In genomic region chr19:6394831-6395230, GRCh38 we compare ENCODE assay signal across 13 cellular contexts. TPM values are rescaled to one million over a fixed set of nuclear protein-coding genes. Genes with fewer than 3 reads are reported as not detected.
DNase-seq lines count a peak whose midpoint lies in the region; ATAC-seq and TF ChIP-seq lines count a peak whose summit lies in the region.
"Had no signal": no experiment of that assay in that cellular context is flagged by ENCODE, and none has a peak within 500 bp of the region (broad histone marks: within the 10 kb centered on the region; RNA-seq: fewer than 3 reads in every experiment).

No MANE protein-coding gene starts in this region.

- no TSS peak for BruUV-seq in OCI-LY7 (replicated peaks; lab: Mats Ljungman, UMichigan)

- H3K4me3 ChIP-seq in iPS-18a (ENCODE audit: low read length) (no peak overlapping the region), OCI-LY7 (ENCODE audit: low read depth, low read length, poor library complexity, severe bottlenecking) (no peak overlapping the region)
- H3K4me3 ChIP-seq: HAP-1, hepatocyte had no signal

- peaks cover 8% of the 10 kb centered on the region for H3K27me3 Mint-ChIP-seq in activated naive CD4-positive, alpha-beta T cell treated with anti-CD3 and anti-CD28 coated beads, Interleukin-2, amount 10 ng/mL, durations not matched to agents 7 days and 5 days
- no peaks in the 10 kb centered on the region for H3K27me3 Mint-ChIP-seq in activated CD4-positive, alpha-beta memory T cell treated with anti-CD3 and anti-CD28 coated beads for 36 hours

- no peaks in the 10 kb centered on the region for H4K20me1 ChIP-seq in OCI-LY7 (ENCODE audit: insufficient read depth, low read length)

- POLR2A ChIA-PET in activated CD4-positive, alpha-beta memory T cell treated with anti-CD3 and anti-CD28 coated beads for 36 hours (lab: Charles Lee): no interaction called here
- POLR2A ChIA-PET in OCI-LY7 (lab: Charles Lee): no interaction called here

- H3K36me3 ChIP-seq in iPS-18a (ENCODE audit: control insufficient read depth, low read depth, low read length) (peaks cover 11% of the 10 kb centered on the region), OCI-LY7 (ENCODE audit: insufficient read depth, low read length) (peaks cover 14% of the 10 kb centered on the region)

- no peaks in the 10 kb centered on the region for H3K9me3 Mint-ChIP-seq in activated naive CD4-positive, alpha-beta T cell treated with anti-CD3 and anti-CD28 coated beads, Interleukin-2, amount 10 ng/mL, durations not matched to agents 7 days and 5 days
- H3K9me3 Mint-ChIP-seq in activated naive CD4-positive, alpha-beta T cell treated with anti-CD3 and anti-CD28 coated beads, Interleukin-2, amount 50 U/mL, for 72 hours: no peaks in the 10 kb centered on the region
- H3K9me3 Mint-ChIP-seq in activated CD4-positive, alpha-beta memory T cell treated with anti-CD3 and anti-CD28 coated beads for 36 hours: no peaks in the 10 kb centered on the region
- H3K9me3 Mint-ChIP-seq in stimulated activated effector memory CD8-positive, alpha-beta T cell treated with anti-CD3 and anti-CD28 coated beads, Interleukin-12 subunit alpha, Interleukin-12 subunit beta, amount 100 ng/mL, for 72 hours: no peaks in the 10 kb centered on the region

- peaks cover 13% of the 10 kb centered on the region for H3K4me1 ChIP-seq in iPS-18a (ENCODE audit: control insufficient read depth, low read depth, low read length)
- H3K4me1 ChIP-seq in OCI-LY7 (ENCODE audit: insufficient read depth, low read length, poor library complexity, severe bottlenecking): peaks cover 14% of the 10 kb centered on the region

- H3K9me3 ChIP-seq in iPS-18a (ENCODE audit: control insufficient read depth, low read depth, low read length) (no peaks in the 10 kb centered on the region), OCI-LY7 (ENCODE audit: low read length) (no peaks in the 10 kb centered on the region)
- H3K9me3 ChIP-seq: HAP-1 had no signal

- no peak overlapping the region for H3K4me2 ChIP-seq in OCI-LY7 (ENCODE audit: low read length)

- H3K79me2 ChIP-seq in OCI-LY7 (ENCODE audit: insufficient read depth, low read depth, low read length): peaks cover 15% of the 10 kb centered on the region

- peak overlapping the region; percentile 25 for H3K9ac ChIP-seq in iPS-18a (ENCODE audit: low read length)

- TF ChIP-seq CTCF in OCI-LY7 (conservative IDR thresholded peaks at IDR 0.05; ENCODE audit: low read length): no peak

- intact Hi-C loops in activated CD4-positive, alpha-beta memory T cell treated with anti-CD3 and anti-CD28 coated beads for 36 hours (cut with micrococcal nuclease): no loop called here
- intact Hi-C loops in OCI-LY7 (cut with micrococcal nuclease; ENCODE audit: unreplicated experiment): loop anchor here (10.0 kb wide), 1 partner anchor 110 kb away; the partner anchor contains the start of gene TUBB4A

- no peak for ATAC-seq in activated naive CD4-positive, alpha-beta T cell treated with anti-CD3 and anti-CD28 coated beads, Interleukin-2, amount 50 U/mL, for 72 hours
- ATAC-seq in stimulated activated effector memory CD8-positive, alpha-beta T cell treated with anti-CD3 and anti-CD28 coated beads, Interleukin-12 subunit alpha, Interleukin-12 subunit beta, amount 100 ng/mL, for 72 hours: no peak
- ATAC-seq: left lobe of liver had no signal

- H3K27me3 ChIP-seq in iPS-18a (ENCODE audit: control insufficient read depth, insufficient read depth, low read length): no peaks in the 10 kb centered on the region
- H3K27me3 ChIP-seq: hepatocyte had no signal

- H3K9me2 ChIP-seq in OCI-LY7 (ENCODE audit: insufficient read depth, low read length): no peaks in the 10 kb centered on the region

- no peak overlapping the region for H2AFZ ChIP-seq in OCI-LY7 (ENCODE audit: low read length)

- DNase-seq in activated naive CD4-positive, alpha-beta T cell treated with anti-CD3 and anti-CD28 coated beads, Interleukin-2, amount 10 ng/mL, durations not matched to agents 7 days and 5 days: no peak
- no peak for DNase-seq in activated naive CD4-positive, alpha-beta T cell treated with anti-CD3 and anti-CD28 coated beads, Interleukin-2, amount 50 U/mL, for 72 hours (ENCODE audit: low spot score in 2 of 2)
- DNase-seq in activated CD4-positive, alpha-beta memory T cell treated with anti-CD3 and anti-CD28 coated beads for 36 hours: no peak
- DNase-seq in stimulated activated effector memory CD8-positive, alpha-beta T cell treated with anti-CD3 and anti-CD28 coated beads, Interleukin-12 subunit alpha, Interleukin-12 subunit beta, amount 100 ng/mL, for 72 hours (ENCODE audit: low spot score in 2 of 2): no peak
- DNase-seq in OCI-LY7 (ENCODE audit: low spot score): no peak
- DNase-seq in SK-N-DZ (ENCODE audit: low spot score): no peak
- no peak for DNase-seq in NCI-H2227 treated with DMSO at 0.1 percent for 48 hours (lab: John Stamatoyannopoulos, UW)
- DNase-seq: NCI-H2107; stimulated activated CD4-positive, alpha-beta T cell treated with anti-CD3 and anti-CD28 coated beads, Interleukin-12 subunit alpha, Interleukin-12 subunit beta, amount 100 ng/mL, for 4 hours had no signal

- peak overlapping the region; percentile 35 for H3K4me3 Mint-ChIP-seq in activated naive CD4-positive, alpha-beta T cell treated with anti-CD3 and anti-CD28 coated beads, Interleukin-2, amount 10 ng/mL, durations not matched to agents 7 days and 5 days
- peak overlapping the region; percentile 25 for H3K4me3 Mint-ChIP-seq in activated CD4-positive, alpha-beta memory T cell treated with anti-CD3 and anti-CD28 coated beads for 36 hours
- peak overlapping the region; percentile 87 for H3K4me3 Mint-ChIP-seq in stimulated activated effector memory CD8-positive, alpha-beta T cell treated with anti-CD3 and anti-CD28 coated beads, Interleukin-12 subunit alpha, Interleukin-12 subunit beta, amount 100 ng/mL, for 72 hours

- H3K27ac Mint-ChIP-seq in activated naive CD4-positive, alpha-beta T cell treated with anti-CD3 and anti-CD28 coated beads, Interleukin-2, amount 10 ng/mL, durations not matched to agents 7 days and 5 days: peak overlapping the region; percentile 58
- peak overlapping the region in 1 of 2 donors; percentile 93 for H3K27ac Mint-ChIP-seq in activated naive CD4-positive, alpha-beta T cell treated with anti-CD3 and anti-CD28 coated beads, Interleukin-2, amount 50 U/mL, for 72 hours
- H3K27ac Mint-ChIP-seq in activated CD4-positive, alpha-beta memory T cell treated with anti-CD3 and anti-CD28 coated beads for 36 hours: peak overlapping the region; percentile 15
- H3K27ac Mint-ChIP-seq in stimulated activated effector memory CD8-positive, alpha-beta T cell treated with anti-CD3 and anti-CD28 coated beads, Interleukin-12 subunit alpha, Interleukin-12 subunit beta, amount 100 ng/mL, for 72 hours: peak overlapping the region; percentile 96

- H3K27ac ChIP-seq in iPS-18a (ENCODE audit: low read length) (peak overlapping the region; percentile 28), OCI-LY7 (ENCODE audit: low read depth, low read length, poor library complexity, severe bottlenecking) (no peak overlapping the region)

- CTCF ChIA-PET in activated naive CD4-positive, alpha-beta T cell treated with anti-CD3 and anti-CD28 coated beads, Interleukin-2, amount 10 ng/mL, durations not matched to agents 7 days and 5 days (lab: Charles Lee): no interaction called here
- CTCF ChIA-PET in activated CD4-positive, alpha-beta memory T cell treated with anti-CD3 and anti-CD28 coated beads for 36 hours (lab: Charles Lee): no interaction called here
- CTCF ChIA-PET in OCI-LY7 (lab: Charles Lee; ENCODE audit: unreplicated experiment): no interaction called here

- peaks cover 13% of the 10 kb centered on the region for H3K36me3 Mint-ChIP-seq in activated naive CD4-positive, alpha-beta T cell treated with anti-CD3 and anti-CD28 coated beads, Interleukin-2, amount 10 ng/mL, durations not matched to agents 7 days and 5 days
- H3K36me3 Mint-ChIP-seq in activated naive CD4-positive, alpha-beta T cell treated with anti-CD3 and anti-CD28 coated beads, Interleukin-2, amount 50 U/mL, for 72 hours: peaks cover 22 to 28% of the 10 kb centered on the region in 2 donors
- peaks cover 15% of the 10 kb centered on the region for H3K36me3 Mint-ChIP-seq in activated CD4-positive, alpha-beta memory T cell treated with anti-CD3 and anti-CD28 coated beads for 36 hours
- H3K36me3 Mint-ChIP-seq in stimulated activated effector memory CD8-positive, alpha-beta T cell treated with anti-CD3 and anti-CD28 coated beads, Interleukin-12 subunit alpha, Interleukin-12 subunit beta, amount 100 ng/mL, for 72 hours: peaks cover 39% of the 10 kb centered on the region

- H3K4me1 Mint-ChIP-seq in activated naive CD4-positive, alpha-beta T cell treated with anti-CD3 and anti-CD28 coated beads, Interleukin-2, amount 10 ng/mL, durations not matched to agents 7 days and 5 days: peaks cover 32% of the 10 kb centered on the region
- peaks cover 24% of the 10 kb centered on the region for H3K4me1 Mint-ChIP-seq in activated CD4-positive, alpha-beta memory T cell treated with anti-CD3 and anti-CD28 coated beads for 36 hours (ENCODE audit: low read depth)
- H3K4me1 Mint-ChIP-seq in stimulated activated effector memory CD8-positive, alpha-beta T cell treated with anti-CD3 and anti-CD28 coated beads, Interleukin-12 subunit alpha, Interleukin-12 subunit beta, amount 100 ng/mL, for 72 hours: peaks cover 30% of the 10 kb centered on the region

RNA-seq across cellular contexts. Expression of gene GTF2F1, which starts 1.9 kb away (rescaled TPM):
- 10 to 100 TPM; 44.6 to 78.4 TPM for total RNA-seq in activated naive CD4-positive, alpha-beta T cell treated with anti-CD3 and anti-CD28 coated beads, Interleukin-2, amount 50 U/mL, for 72 hours
- 10 to 100 TPM; 67.0 to 70.9 TPM for total RNA-seq in activated CD4-positive, alpha-beta memory T cell treated with anti-CD3 and anti-CD28 coated beads for 36 hours
- total RNA-seq in OCI-LY7 (2014; rRNA removed; shearing (Covaris generic)): 31.1 and 44.4 TPM in 2 replicates
- total RNA-seq in OCI-LY7 (2022): 43.2 and 47.7 TPM in 2 replicates
- polyA plus RNA-seq in SK-N-DZ (2014; cell fraction: cytosol; rRNA removed): 37.3 and 50.5 TPM in 2 replicates
- polyA plus RNA-seq in SK-N-DZ (2014; cell fraction: nucleus; rRNA removed): 22.3 and 36.5 TPM in 2 replicates

RNA-seq across cellular contexts. Expression of gene PSPN, which starts 19.1 kb away (rescaled TPM):
- 1 to 10 TPM; 2.0 to 3.4 TPM for total RNA-seq in activated naive CD4-positive, alpha-beta T cell treated with anti-CD3 and anti-CD28 coated beads, Interleukin-2, amount 50 U/mL, for 72 hours
- total RNA-seq in activated CD4-positive, alpha-beta memory T cell treated with anti-CD3 and anti-CD28 coated beads for 36 hours: 1 to 10 TPM; 1.6 to 2.0 TPM
- 1.4 and 1.6 TPM in 2 replicates for total RNA-seq in OCI-LY7 (2014; rRNA removed; shearing (Covaris generic))
- 2.1 and 2.9 TPM in 2 replicates for total RNA-seq in OCI-LY7 (2022)
- polyA plus RNA-seq in SK-N-DZ (2014; cell fraction: cytosol; rRNA removed): 1.8 and 1.9 TPM in 2 replicates
- 0.62 and 2.1 TPM in 2 replicates for polyA plus RNA-seq in SK-N-DZ (2014; cell fraction: nucleus; rRNA removed)

RNA-seq across cellular contexts. Expression of gene ALKBH7, which starts 22.2 kb away (rescaled TPM):
- total RNA-seq in activated naive CD4-positive, alpha-beta T cell treated with anti-CD3 and anti-CD28 coated beads, Interleukin-2, amount 50 U/mL, for 72 hours: 10 to 100 TPM; 33.9 to 89.4 TPM
- total RNA-seq in activated CD4-positive, alpha-beta memory T cell treated with anti-CD3 and anti-CD28 coated beads for 36 hours: 10 to 100 TPM; 57.6 to 58.5 TPM
- total RNA-seq in OCI-LY7 (2014; rRNA removed; shearing (Covaris generic)): 35.8 and 61.0 TPM in 2 replicates
- 74.2 and 75.9 TPM in 2 replicates for total RNA-seq in OCI-LY7 (2022)
- 40.8 and 48.0 TPM in 2 replicates for polyA plus RNA-seq in SK-N-DZ (2014; cell fraction: cytosol; rRNA removed)
- 36.4 and 49.5 TPM in 2 replicates for polyA plus RNA-seq in SK-N-DZ (2014; cell fraction: nucleus; rRNA removed)

RNA-seq across cellular contexts. Expression of gene KHSRP, which starts 29.8 kb away (rescaled TPM):
- total RNA-seq in activated naive CD4-positive, alpha-beta T cell treated with anti-CD3 and anti-CD28 coated beads, Interleukin-2, amount 50 U/mL, for 72 hours: 100 to 1,000 TPM; 240 to 353 TPM
- total RNA-seq in activated CD4-positive, alpha-beta memory T cell treated with anti-CD3 and anti-CD28 coated beads for 36 hours: 100 to 1,000 TPM; 296 to 305 TPM
- total RNA-seq in OCI-LY7 (2014; rRNA removed; shearing (Covaris generic)): 255 and 271 TPM in 2 replicates
- total RNA-seq in OCI-LY7 (2022): 468 and 499 TPM in 2 replicates
- polyA plus RNA-seq in SK-N-DZ (2014; cell fraction: cytosol; rRNA removed): 147 and 149 TPM in 2 replicates
- 123 and 179 TPM in 2 replicates for polyA plus RNA-seq in SK-N-DZ (2014; cell fraction: nucleus; rRNA removed)

RNA-seq across cellular contexts. Expression of gene CLPP, which starts 33.5 kb away (rescaled TPM):
- 100 to 1,000 TPM; 184 to 190 TPM for total RNA-seq in activated naive CD4-positive, alpha-beta T cell treated with anti-CD3 and anti-CD28 coated beads, Interleukin-2, amount 50 U/mL, for 72 hours
- total RNA-seq in activated CD4-positive, alpha-beta memory T cell treated with anti-CD3 and anti-CD28 coated beads for 36 hours: 100 to 1,000 TPM; 171 to 177 TPM
- total RNA-seq in OCI-LY7 (2014; rRNA removed; shearing (Covaris generic)): 73.5 and 115 TPM in 2 replicates
- total RNA-seq in OCI-LY7 (2022): 114 and 124 TPM in 2 replicates
- polyA plus RNA-seq in SK-N-DZ (2014; cell fraction: cytosol; rRNA removed): 81.8 and 99.2 TPM in 2 replicates
- polyA plus RNA-seq in SK-N-DZ (2014; cell fraction: nucleus; rRNA removed): 49.2 and 55.2 TPM in 2 replicates

Comparison
In these comparisons a context has a peak if more than half of its experiments do, and no peak if none do; other contexts are left out.
1. H3K4me3 Mint-ChIP-seq: peak in every context shown above with its lines; median percentile 87 in stimulated activated effector memory CD8-positive, alpha-beta T cell treated with anti-CD3 and anti-CD28 coated beads, Interleukin-12 subunit alpha, Interleukin-12 subunit beta, amount 100 ng/mL, for 72 hours; 35 in activated naive CD4-positive, alpha-beta T cell treated with anti-CD3 and anti-CD28 coated beads, Interleukin-2, amount 10 ng/mL, durations not matched to agents 7 days and 5 days; 25 in activated CD4-positive, alpha-beta memory T cell treated with anti-CD3 and anti-CD28 coated beads for 36 hours.